In the genomic region with DNA sequence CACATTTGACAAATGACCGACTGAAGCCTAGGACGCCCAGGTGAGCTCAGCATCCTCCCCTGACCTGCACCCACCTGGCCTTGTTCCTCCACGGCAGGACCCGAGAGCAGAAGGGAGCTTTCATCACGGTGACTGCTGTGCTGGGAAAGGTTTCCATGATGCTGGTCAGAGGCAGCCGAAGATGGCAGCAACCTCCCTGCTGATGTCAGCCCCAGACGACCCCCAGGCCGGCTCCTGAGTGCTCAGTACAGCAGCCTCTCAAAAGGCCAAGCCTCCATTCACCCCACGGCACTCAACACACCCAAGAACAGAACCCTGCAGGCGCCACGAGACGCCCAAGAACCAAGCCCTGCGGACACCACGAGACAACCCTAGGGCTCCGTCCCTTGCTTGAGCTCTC, we compare ENCODE assay signal across 21 cellular contexts.
DNase-seq lines count a peak whose midpoint lies in the region; ATAC-seq, FAIRE-seq and TF ChIP-seq lines count a peak whose summit lies in the region.
"Had no signal": no experiment of that assay in that cellular context is flagged by ENCODE, and none has a peak within 500 bp of the region (broad histone marks: within the 10 kb centered on the region; RNA-seq: fewer than 3 reads in every experiment).

No MANE protein-coding gene starts in this region.

- peaks cover 0 to 16% of the 10 kb centered on the region in 2 donors for H3K4me1 ChIP-seq in kidney (ENCODE audit: control insufficient read depth in 1 of 2, insufficient read depth in 1 of 2, low read depth in 1 of 2, low read length in 2 of 2)

- no peak for DNase-seq in activated CD4-positive, alpha-beta memory T cell treated with anti-CD3 and anti-CD28 coated beads for 36 hours
- no peak for DNase-seq in activated CD4-positive, alpha-beta memory T cell treated with anti-CD3 and anti-CD28 coated beads, Interleukin-2, amount 10 ng/mL, durations not matched to agents 7 days and 5 days
- no peak for DNase-seq in T-helper 17 cell
- DNase-seq in kidney, result peak; percentile 41
- peak; percentile 70 for DNase-seq in posterior vena cava (ENCODE audit: low spot score)
- no peak for DNase-seq in C1 segment of cervical spinal cord (lab: John Stamatoyannopoulos, UW)
- DNase-seq: activated CD4-positive, CD25-positive, alpha-beta regulatory T cell treated with anti-CD3 and anti-CD28 coated beads, Interleukin-2, amount 50 U/mL, for 72 hours; cerebellar nuclear complex; KG1; left ventricle myocardium inferior; NCI-H1694 treated with DMSO at 0.1 percent for 48 hours; NCI-H69; spleen; stimulated activated CD4-positive, alpha-beta T cell treated with anti-CD3 and anti-CD28 coated beads, Interleukin-4, amount 100 ng/mL, for 24 hours; transverse colon had no signal

- no peak overlapping the region for H3K9ac ChIP-seq in kidney (ENCODE audit: low read length in 2 of 2)

- H3K9me3 Mint-ChIP-seq in activated CD4-positive, alpha-beta memory T cell treated with anti-CD3 and anti-CD28 coated beads for 36 hours, result no peaks in the 10 kb centered on the region
- no peaks in the 10 kb centered on the region for H3K9me3 Mint-ChIP-seq in activated CD4-positive, alpha-beta memory T cell treated with anti-CD3 and anti-CD28 coated beads, Interleukin-2, amount 10 ng/mL, durations not matched to agents 7 days and 5 days
- H3K9me3 Mint-ChIP-seq: activated naive CD4-positive, alpha-beta T cell treated with anti-CD3 and anti-CD28 coated beads, Interleukin-2, amount 50 U/mL, for 72 hours; activated T-helper 1 cell treated with anti-CD3 and anti-CD28 coated beads, Interleukin-12 subunit alpha, Interleukin-12 subunit beta, Interleukin-2, Interleukin-4 antibody, amounts not matched to agents 30 ng/mL and 10 ng/mL and 1 ng/mL, durations not matched to agents 14 hours and 24 hours and 36 hours; GM23338 had no signal

- CTCF ChIA-PET in activated CD4-positive, alpha-beta memory T cell treated with anti-CD3 and anti-CD28 coated beads for 36 hours (lab: Charles Lee), result no interaction called here
- CTCF ChIA-PET in activated CD4-positive, alpha-beta memory T cell treated with anti-CD3 and anti-CD28 coated beads, Interleukin-2, amount 10 ng/mL, durations not matched to agents 7 days and 5 days (lab: Charles Lee), result interaction anchor here (1.2 kb wide), 1 partner anchor 41 kb away, joined by 3 read pairs; no protein-coding TSS in a partner anchor

- H3K36me3 ChIP-seq in kidney (ENCODE audit: control insufficient read depth in 1 of 2, insufficient read depth in 2 of 2, low read length in 2 of 2), result no peaks in the 10 kb centered on the region
- H3K36me3 ChIP-seq: left ventricle myocardium inferior, transverse colon had no signal

- no peak overlapping the region for H3K4me3 ChIP-seq in kidney (ENCODE audit: low read length in 2 of 2)
- H3K4me3 ChIP-seq: GM23338, left ventricle myocardium inferior, spleen, transverse colon had no signal

- peak overlapping the region; percentile 23 for H3K27ac Mint-ChIP-seq in activated CD4-positive, alpha-beta memory T cell treated with anti-CD3 and anti-CD28 coated beads for 36 hours
- no peak overlapping the region for H3K27ac Mint-ChIP-seq in activated CD4-positive, alpha-beta memory T cell treated with anti-CD3 and anti-CD28 coated beads, Interleukin-2, amount 10 ng/mL, durations not matched to agents 7 days and 5 days
- H3K27ac Mint-ChIP-seq in T-helper 17 cell, result peak overlapping the region; percentile 49
- H3K27ac Mint-ChIP-seq: activated T-helper 1 cell treated with anti-CD3 and anti-CD28 coated beads, Interleukin-12 subunit alpha, Interleukin-12 subunit beta, Interleukin-2, Interleukin-4 antibody, amounts not matched to agents 30 ng/mL and 10 ng/mL and 1 ng/mL, durations not matched to agents 14 hours and 24 hours and 36 hours; GM23338 had no signal

- H3K36me3 Mint-ChIP-seq in activated CD4-positive, alpha-beta memory T cell treated with anti-CD3 and anti-CD28 coated beads for 36 hours, result peaks cover 12% of the 10 kb centered on the region
- H3K36me3 Mint-ChIP-seq in activated CD4-positive, alpha-beta memory T cell treated with anti-CD3 and anti-CD28 coated beads, Interleukin-2, amount 10 ng/mL, durations not matched to agents 7 days and 5 days (ENCODE audit: low read depth), result peaks cover 44% of the 10 kb centered on the region
- no peaks in the 10 kb centered on the region for H3K36me3 Mint-ChIP-seq in T-helper 17 cell (ENCODE audit: low read depth)

- no peak for TF ChIP-seq CTCF in kidney (IDR thresholded peaks at IDR 0.05; ENCODE audit: borderline replicate concordance, extremely low read depth, insufficient read depth)

- no peaks in the 10 kb centered on the region for H3K27me3 Mint-ChIP-seq in activated CD4-positive, alpha-beta memory T cell treated with anti-CD3 and anti-CD28 coated beads for 36 hours
- no peaks in the 10 kb centered on the region for H3K27me3 Mint-ChIP-seq in activated CD4-positive, alpha-beta memory T cell treated with anti-CD3 and anti-CD28 coated beads, Interleukin-2, amount 10 ng/mL, durations not matched to agents 7 days and 5 days
- H3K27me3 Mint-ChIP-seq in T-helper 17 cell, result no peaks in the 10 kb centered on the region

- no peak for ATAC-seq in T-helper 17 cell
- no peak for ATAC-seq in GM18520 (IDR thresholded peaks at IDR 0.05; ENCODE audit: unreplicated experiment)
- no peak for ATAC-seq in GM19324 (IDR thresholded peaks at IDR 0.05; ENCODE audit: low FRiP score, unreplicated experiment)
- ATAC-seq: GM23338 had no signal

- no peak overlapping the region for H3K4me3 Mint-ChIP-seq in activated CD4-positive, alpha-beta memory T cell treated with anti-CD3 and anti-CD28 coated beads for 36 hours
- H3K4me3 Mint-ChIP-seq in activated CD4-positive, alpha-beta memory T cell treated with anti-CD3 and anti-CD28 coated beads, Interleukin-2, amount 10 ng/mL, durations not matched to agents 7 days and 5 days, result no peak overlapping the region
- H3K4me3 Mint-ChIP-seq in T-helper 17 cell, result no peak overlapping the region
- H3K4me3 Mint-ChIP-seq: activated T-helper 1 cell treated with anti-CD3 and anti-CD28 coated beads, Interleukin-12 subunit alpha, Interleukin-12 subunit beta, Interleukin-2, Interleukin-4 antibody, amounts not matched to agents 30 ng/mL and 10 ng/mL and 1 ng/mL, durations not matched to agents 14 hours and 24 hours and 36 hours; GM23338 had no signal

- no peaks in the 10 kb centered on the region for H3K9me3 ChIP-seq in T-helper 17 cell (ENCODE audit: control insufficient read depth, low read length, poor library complexity, severe bottlenecking)
- no peaks in the 10 kb centered on the region for H3K9me3 ChIP-seq in kidney (ENCODE audit: control insufficient read depth in 1 of 2, low read length in 2 of 2)
- H3K9me3 ChIP-seq: transverse colon had no signal

- POLR2A ChIA-PET in activated CD4-positive, alpha-beta memory T cell treated with anti-CD3 and anti-CD28 coated beads for 36 hours (lab: Charles Lee), result no interaction called here
- POLR2A ChIA-PET in activated CD4-positive, alpha-beta memory T cell treated with anti-CD3 and anti-CD28 coated beads, Interleukin-2, amount 10 ng/mL, durations not matched to agents 7 days and 5 days (lab: Charles Lee), result interaction anchor here (1.1 to 1.5 kb wide), 2 partner anchors 9 to 12 kb away, joined by 3 read pairs; no protein-coding TSS in a partner anchor

- FAIRE-seq in kidney (lab: Jason Lieb, UNC), result no peak

- intact Hi-C loops in activated CD4-positive, alpha-beta memory T cell treated with anti-CD3 and anti-CD28 coated beads for 36 hours (cut with micrococcal nuclease), result no loop called here
- intact Hi-C loops in kidney (cut with DNase I) (no loop called here), posterior vena cava (cut with DNase I) (no loop called here)

- H3K4me1 Mint-ChIP-seq in activated CD4-positive, alpha-beta memory T cell treated with anti-CD3 and anti-CD28 coated beads for 36 hours (ENCODE audit: low read depth), result peaks cover 75% of the 10 kb centered on the region
- peaks cover 54% of the 10 kb centered on the region for H3K4me1 Mint-ChIP-seq in activated CD4-positive, alpha-beta memory T cell treated with anti-CD3 and anti-CD28 coated beads, Interleukin-2, amount 10 ng/mL, durations not matched to agents 7 days and 5 days
- H3K4me1 Mint-ChIP-seq in T-helper 17 cell, result peaks cover 59% of the 10 kb centered on the region

- H3K27ac ChIP-seq in kidney (ENCODE audit: low read depth in 2 of 2, low read length in 2 of 2), result no peak overlapping the region
- H3K27ac ChIP-seq: 22Rv1, left ventricle myocardium inferior had no signal

Comparison
In these comparisons a context has a peak if more than half of its experiments do, and no peak if none do; other contexts are left out.
1. DNase-seq: peak in kidney (single experiment) and posterior vena cava (single experiment); none in activated CD4-positive, alpha-beta memory T cell treated with anti-CD3 and anti-CD28 coated beads for 36 hours (single experiment), activated CD4-positive, alpha-beta memory T cell treated with anti-CD3 and anti-CD28 coated beads, Interleukin-2, amount 10 ng/mL, durations not matched to agents 7 days and 5 days (single experiment), T-helper 17 cell (0 of 3) and C1 segment of cervical spinal cord (0 of 14).